Comparison of ENCODE assay signal across 11 cellular contexts in genomic region chr5:111135946-111136345, GRCh38. TPM values are rescaled to one million over a fixed set of nuclear protein-coding genes. Genes with fewer than 3 reads are reported as not detected.
DNase-seq lines count a peak whose midpoint lies in the region; TF ChIP-seq lines count a peak whose summit lies in the region.
"Had no signal": no experiment of that assay in that cellular context is flagged by ENCODE, and none has a peak within 500 bp of the region (broad histone marks: within the 10 kb centered on the region; RNA-seq: fewer than 3 reads in every experiment).

No MANE protein-coding gene starts in this region.

- H4K91ac ChIP-seq in mesenchymal stem cell (ENCODE audit: low read length) = no peak overlapping the region

- no peak overlapping the region for H2BK12ac ChIP-seq in mesenchymal stem cell (ENCODE audit: low read length in 2 of 2)

- H3K4me2 ChIP-seq in mammary epithelial cell (ENCODE audit: insufficient read depth, low read depth, low read length) (no peak overlapping the region), mesenchymal stem cell (ENCODE audit: low read length, poor library complexity, severe bottlenecking) (no peak overlapping the region)

- 38% methylated on average over 5 of the region's 5 CpGs for WGBS in mammary epithelial cell (ENCODE audit: low coverage, missing lambda C conversion rate)
- 83% methylated on average over 5 of the region's 5 CpGs for WGBS in mesenchymal stem cell

- no TSS peak for BruUV-seq in mammary epithelial cell (replicated peaks; lab: Mats Ljungman, UMichigan)

- no peak overlapping the region for H2BK15ac ChIP-seq in mesenchymal stem cell (ENCODE audit: low read depth, poor library complexity, severe bottlenecking)

- no peak overlapping the region for H3K18ac ChIP-seq in mesenchymal stem cell (ENCODE audit: low read depth in 1 of 2, low read length in 2 of 2)

- no peak overlapping the region for H3K27ac ChIP-seq in mammary epithelial cell (ENCODE audit: insufficient read depth, low read depth, low read length)
- H3K27ac ChIP-seq in mesenchymal stem cell (ENCODE audit: low read length, poor library complexity, severe bottlenecking) = no peak overlapping the region
- H3K27ac ChIP-seq: pancreas had no signal

- H3K27me3 Mint-ChIP-seq in mesothelial cell of epicardium (ENCODE audit: low read depth) = no peaks in the 10 kb centered on the region

- no peak overlapping the region for H2BK5ac ChIP-seq in mesenchymal stem cell (ENCODE audit: low read depth, low read length, poor library complexity, severe bottlenecking)

- DNase-seq in Daoy (ENCODE audit: low read depth) (peak; percentile 76), LHCN-M2 (ENCODE audit: low read depth) (peak; percentile 80), mammary epithelial cell (peak; percentile 83), mesothelial cell of epicardium (ENCODE audit: low spot score in 2 of 2, unreplicated experiment in 2 of 2) (no peak), T-helper 2 cell (no peak), NCI-H2227 (lab: John Stamatoyannopoulos, UW; ENCODE audit: unreplicated experiment) (no peak), mesenchymal stem cell (no peak), cardiac septum (ENCODE audit: low spot score) (no peak)
- DNase-seq: NCI-H2171 treated with DMSO at 0.1 percent for 48 hours, pancreas had no signal

- peaks cover 48% of the 10 kb centered on the region for H3K4me1 Mint-ChIP-seq in mesothelial cell of epicardium
- H3K4me1 Mint-ChIP-seq: memory B cell had no signal

- no peaks in the 10 kb centered on the region for H3K36me3 ChIP-seq in mammary epithelial cell (ENCODE audit: insufficient read depth, low read length)
- no peaks in the 10 kb centered on the region for H3K36me3 ChIP-seq in mesenchymal stem cell (ENCODE audit: control insufficient read depth in 1 of 2, insufficient read depth in 2 of 2, low read depth in 1 of 2, low read length in 2 of 2)
- H3K36me3 ChIP-seq: pancreas had no signal

- no peaks in the 10 kb centered on the region for H4K20me1 ChIP-seq in mammary epithelial cell (ENCODE audit: insufficient read depth, low read length)

- no peaks in the 10 kb centered on the region for H3K79me2 ChIP-seq in mammary epithelial cell (ENCODE audit: insufficient read depth, low read length)

- TF ChIP-seq CTCF in mammary epithelial cell (conservative IDR thresholded peaks at IDR 0.05 in 1 of 2, IDR thresholded peaks at IDR 0.05 in 1 of 2; ENCODE audit: extremely low read depth in 1 of 2, insufficient read depth in 1 of 2, low read depth in 1 of 2, low read length in 2 of 2) = no peak
- TF ChIP-seq CTCF in mesothelial cell of epicardium (IDR thresholded peaks at IDR 0.05; ENCODE audit: unreplicated experiment) = no peak

- no peaks in the 10 kb centered on the region for H3K36me3 Mint-ChIP-seq in mesothelial cell of epicardium
- H3K36me3 Mint-ChIP-seq: memory B cell had no signal

- no peak overlapping the region for H4K8ac ChIP-seq in mesenchymal stem cell (ENCODE audit: low read length)

- CTCF ChIA-PET in mammary epithelial cell (lab: Charles Lee; ENCODE audit: low non-redundant PET) = no interaction called here

- no peaks in the 10 kb centered on the region for H3K79me1 ChIP-seq in mesenchymal stem cell (replicated peaks; ENCODE audit: low read length, poor library complexity, severe bottlenecking)

- H2AFZ ChIP-seq in mammary epithelial cell (ENCODE audit: low read depth, low read length) (no peak overlapping the region), mesenchymal stem cell (ENCODE audit: low read depth, low read length) (no peak overlapping the region)

- intact Hi-C loops in mammary epithelial cell (cut with micrococcal nuclease) = no loop called here
- intact Hi-C loops in cardiac septum (cut with DNase I) = no loop called here

- peak overlapping the region; percentile 50 for H3K27ac Mint-ChIP-seq in mesothelial cell of epicardium
- H3K27ac Mint-ChIP-seq: memory B cell had no signal

- no peak overlapping the region for H2BK120ac ChIP-seq in mesenchymal stem cell (ENCODE audit: low read depth, low read length)

- H3K4ac ChIP-seq in mesenchymal stem cell (ENCODE audit: low read depth in 1 of 2, low read length in 2 of 2) = no peak overlapping the region

- dilution Hi-C loops in mammary epithelial cell (cut with HindIII; ENCODE audit: low sequenced_read_pairs) = no loop called here

- H3K9ac ChIP-seq in mammary epithelial cell (ENCODE audit: insufficient read depth, low read length) = no peak overlapping the region
- H3K9ac ChIP-seq in mesenchymal stem cell (ENCODE audit: low read length) = no peak overlapping the region

- no peak overlapping the region for H2AK5ac ChIP-seq in mesenchymal stem cell (ENCODE audit: low read length, severe bottlenecking)

- H3K4me1 ChIP-seq in mammary epithelial cell (ENCODE audit: insufficient read depth, low read length) = peaks cover 12% of the 10 kb centered on the region
- H3K4me1 ChIP-seq in mesenchymal stem cell (ENCODE audit: control insufficient read depth, insufficient read depth, low read depth, low read length) = peaks cover 2% of the 10 kb centered on the region
- H3K4me1 ChIP-seq: pancreas had no signal

- H3K4me3 ChIP-seq in mammary epithelial cell (replicated peaks in 1 of 3; ENCODE audit: insufficient read depth in 1 of 3, low read depth in 2 of 3, low read length in 3 of 3) (no peak overlapping the region), mesenchymal stem cell (ENCODE audit: insufficient read depth in 1 of 2, low read depth in 1 of 2, low read length in 2 of 2) (no peak overlapping the region)
- H3K4me3 ChIP-seq: pancreas had no signal

- H3K4me3 Mint-ChIP-seq in mesothelial cell of epicardium = no peak overlapping the region
- H3K4me3 Mint-ChIP-seq: memory B cell had no signal

- H3K23ac ChIP-seq in mesenchymal stem cell (ENCODE audit: low read length in 2 of 2) = no peak overlapping the region

- H3K27me3 ChIP-seq in mammary epithelial cell (ENCODE audit: insufficient read depth, low read length) (no peaks in the 10 kb centered on the region), mesenchymal stem cell (ENCODE audit: control insufficient read depth in 1 of 2, insufficient read depth in 1 of 2, low read length in 2 of 2) (no peaks in the 10 kb centered on the region)
- H3K27me3 ChIP-seq: pancreas had no signal

- H3K9me3 ChIP-seq in mammary epithelial cell (replicated peaks; ENCODE audit: insufficient read depth, low read length) (no peaks in the 10 kb centered on the region), mesenchymal stem cell (ENCODE audit: control insufficient read depth, low read length) (no peaks in the 10 kb centered on the region)
- H3K9me3 ChIP-seq: pancreas had no signal

- peak overlapping the region in 1 of 2 experiments; percentile 57 for H3K14ac ChIP-seq in mesenchymal stem cell (ENCODE audit: low read length in 2 of 2)

- in situ Hi-C loops in mammary epithelial cell (cut with MboI; ENCODE audit: low sequenced_read_pairs in 2 of 2) = no loop called here

- peaks cover 8% of the 10 kb centered on the region for H3K9me3 Mint-ChIP-seq in mesothelial cell of epicardium
- H3K9me3 Mint-ChIP-seq: memory B cell had no signal

RNA-seq across cellular contexts. Expression of gene WDR36, which starts 43.8 kb away (rescaled TPM):
- 47.0 and 52.8 TPM in 2 replicates for total RNA-seq in Daoy (2014; rRNA removed; shearing (Covaris generic))
- 44.7 and 57.3 TPM in 2 replicates for total RNA-seq in LHCN-M2 (2014; rRNA removed)
- polyA plus RNA-seq in LHCN-M2 (2012) = 6.3 TPM
- 10 to 100 TPM; 45.5 to 67.2 TPM for total RNA-seq in mammary epithelial cell
- 21.3 TPM for polyA plus RNA-seq in mammary epithelial cell
- 55.6 TPM for polyA minus RNA-seq in mammary epithelial cell
- 37.6 to 40.1 TPM (median 39.7 TPM) in 3 replicates for total RNA-seq in mesothelial cell of epicardium
- polyA plus RNA-seq in mesenchymal stem cell (2013, experiment 1 of 2) = 22.8 TPM
- 22.7 TPM for polyA plus RNA-seq in mesenchymal stem cell (2013, experiment 2 of 2)
- 12.9 TPM for total RNA-seq in cardiac septum

Comparison
In these comparisons a context has a peak if more than half of its experiments do, and no peak if none do; other contexts are left out.
1. DNase-seq: peak in Daoy (single experiment), LHCN-M2 (single experiment) and mammary epithelial cell (single experiment); none in mesothelial cell of epicardium (0 of 2), T-helper 2 cell (0 of 5), NCI-H2227 (single experiment), mesenchymal stem cell (single experiment) and cardiac septum (single experiment).